In genomic region chr11:12543596-12544415, GRCh38 we compare ENCODE assay signal across 16 cellular contexts.
DNase-seq lines count a peak whose midpoint lies in the region; ATAC-seq, FAIRE-seq and TF ChIP-seq lines count a peak whose summit lies in the region.
"Had no signal": no experiment of that assay in that cellular context is flagged by ENCODE, and none has a peak within 500 bp of the region (broad histone marks: within the 10 kb centered on the region; RNA-seq: fewer than 3 reads in every experiment).

No MANE protein-coding gene starts in this region.

- H2BK15ac ChIP-seq in mesenchymal stem cell (ENCODE audit: low read depth, poor library complexity, severe bottlenecking), result no peak overlapping the region

- H3K9me3 Mint-ChIP-seq in astrocyte (ENCODE audit: unreplicated experiment), result no peaks in the 10 kb centered on the region
- H3K9me3 Mint-ChIP-seq in activated CD8-positive, alpha-beta T cell treated with anti-CD3 and anti-CD28 coated beads for 36 hours, result no peaks in the 10 kb centered on the region
- H3K9me3 Mint-ChIP-seq: activated CD4-positive, alpha-beta memory T cell treated with anti-CD3 and anti-CD28 coated beads for 36 hours; activated naive CD4-positive, alpha-beta T cell treated with anti-CD3 and anti-CD28 coated beads, Interleukin-2, amount 50 U/mL, for 72 hours; activated T-cell treated with anti-CD3 and anti-CD28 coated beads, Interleukin-2, amount 50 U/mL, for 4 hours had no signal

- H3K27me3 Mint-ChIP-seq in astrocyte (ENCODE audit: low read depth, unreplicated experiment), result peaks cover 6% of the 10 kb centered on the region
- H3K27me3 Mint-ChIP-seq in activated CD8-positive, alpha-beta T cell treated with anti-CD3 and anti-CD28 coated beads for 36 hours, result peaks cover 6% of the 10 kb centered on the region
- H3K27me3 Mint-ChIP-seq: activated CD4-positive, alpha-beta memory T cell treated with anti-CD3 and anti-CD28 coated beads for 36 hours; B cell had no signal

- POLR2A ChIA-PET in activated CD8-positive, alpha-beta T cell treated with anti-CD3 and anti-CD28 coated beads for 36 hours (lab: Charles Lee), result no interaction called here

- peak overlapping the region in 1 of 2 experiments; percentile 41 for H3K18ac ChIP-seq in mesenchymal stem cell (ENCODE audit: low read depth in 1 of 2, low read length in 2 of 2)

- H3K27ac ChIP-seq in astrocyte (ENCODE audit: low read depth, low read length) (no peak overlapping the region), mesenchymal stem cell (ENCODE audit: low read length, poor library complexity, severe bottlenecking) (no peak overlapping the region)

- H3K23ac ChIP-seq in mesenchymal stem cell (ENCODE audit: low read length in 2 of 2), result no peak overlapping the region

- no peak for FAIRE-seq in astrocyte (lab: Jason Lieb, UNC)
- FAIRE-seq: GM12891, islet of Langerhans had no signal

- H3K36me3 ChIP-seq in astrocyte (ENCODE audit: insufficient read depth, low read length) (no peaks in the 10 kb centered on the region), mesenchymal stem cell (ENCODE audit: control insufficient read depth in 1 of 2, insufficient read depth in 2 of 2, low read depth in 1 of 2, low read length in 2 of 2) (no peaks in the 10 kb centered on the region)

- H2AK5ac ChIP-seq in mesenchymal stem cell (ENCODE audit: low read length, severe bottlenecking), result peak overlapping the region; percentile 58

- peak overlapping the region; percentile 35 for H2BK120ac ChIP-seq in mesenchymal stem cell (ENCODE audit: low read depth, low read length)

- DNase-seq in EH (ENCODE audit: low read depth) (peak; percentile 27), HT-29 (ENCODE audit: low spot score) (peak; percentile 25), astrocyte (ENCODE audit: low read depth) (no peak), mesenchymal stem cell (no peak), superior temporal gyrus (ENCODE audit: extremely low spot score) (no peak), NCI-H146 treated with DMSO at 0.1 percent for 48 hours (lab: John Stamatoyannopoulos, UW; ENCODE audit: unreplicated experiment) (no peak)
- no peak for DNase-seq in activated CD8-positive, alpha-beta T cell treated with anti-CD3 and anti-CD28 coated beads for 36 hours
- no peak for DNase-seq in stimulated activated naive CD8-positive, alpha-beta T cell treated with anti-CD3 and anti-CD28 coated beads, Interleukin-15, Interleukin-2, amounts not matched to agents 100 U/mL and 50 U/mL, for 24 hours
- DNase-seq: activated CD4-positive, alpha-beta memory T cell treated with anti-CD3 and anti-CD28 coated beads for 36 hours; activated T-cell treated with anti-CD3 and anti-CD28 coated beads, Interleukin-2, amount 50 U/mL, for 4 hours; GF-D8; nucleus accumbens had no signal

- no peak for ATAC-seq in activated CD8-positive, alpha-beta T cell treated with anti-CD3 and anti-CD28 coated beads for 36 hours
- no peak for ATAC-seq in stimulated activated naive CD8-positive, alpha-beta T cell treated with anti-CD3 and anti-CD28 coated beads, Interleukin-15, Interleukin-2, amounts not matched to agents 100 U/mL and 50 U/mL, for 24 hours
- ATAC-seq: activated naive CD4-positive, alpha-beta T cell treated with anti-CD3 and anti-CD28 coated beads, Interleukin-2, amount 50 U/mL, for 72 hours; activated T-cell treated with anti-CD3 and anti-CD28 coated beads, Interleukin-2, amount 50 U/mL, for 4 hours had no signal

- no peaks in the 10 kb centered on the region for H3K9me3 ChIP-seq in astrocyte (ENCODE audit: insufficient read depth, low read depth, low read length)
- H3K9me3 ChIP-seq in mesenchymal stem cell (ENCODE audit: control insufficient read depth, low read length), result no peaks in the 10 kb centered on the region

- no peak overlapping the region for H2BK5ac ChIP-seq in mesenchymal stem cell (ENCODE audit: low read depth, low read length, poor library complexity, severe bottlenecking)

- H3K79me2 ChIP-seq in astrocyte (ENCODE audit: insufficient read depth, low read length), result no peaks in the 10 kb centered on the region

- no peak overlapping the region for H3K9ac ChIP-seq in astrocyte (ENCODE audit: low read length)
- H3K9ac ChIP-seq in mesenchymal stem cell (ENCODE audit: low read length), result no peak overlapping the region

- H3K4me2 ChIP-seq in astrocyte (ENCODE audit: low read length), result no peak overlapping the region
- H3K4me2 ChIP-seq in mesenchymal stem cell (ENCODE audit: low read length, poor library complexity, severe bottlenecking), result no peak overlapping the region

- peak overlapping the region in 1 of 2 experiments; percentile 13 for H3K4ac ChIP-seq in mesenchymal stem cell (ENCODE audit: low read depth in 1 of 2, low read length in 2 of 2)

- H3K27ac Mint-ChIP-seq in astrocyte (ENCODE audit: unreplicated experiment), result no peak overlapping the region
- H3K27ac Mint-ChIP-seq in activated CD8-positive, alpha-beta T cell treated with anti-CD3 and anti-CD28 coated beads for 36 hours, result no peak overlapping the region
- H3K27ac Mint-ChIP-seq: activated CD4-positive, alpha-beta memory T cell treated with anti-CD3 and anti-CD28 coated beads for 36 hours; B cell had no signal

- peaks cover 47% of the 10 kb centered on the region for H3K4me1 Mint-ChIP-seq in astrocyte (ENCODE audit: low read depth, unreplicated experiment)
- H3K4me1 Mint-ChIP-seq in activated CD8-positive, alpha-beta T cell treated with anti-CD3 and anti-CD28 coated beads for 36 hours (ENCODE audit: low read depth), result no peaks in the 10 kb centered on the region
- H3K4me1 Mint-ChIP-seq: B cell had no signal

- H3K4me1 ChIP-seq in astrocyte (ENCODE audit: insufficient read depth, low read length) (peaks cover 38% of the 10 kb centered on the region), mesenchymal stem cell (ENCODE audit: control insufficient read depth, insufficient read depth, low read depth, low read length) (peaks cover 24% of the 10 kb centered on the region)

- H3K4me3 ChIP-seq in astrocyte (ENCODE audit: insufficient read depth, low read depth, low read length) (no peak overlapping the region), mesenchymal stem cell (ENCODE audit: insufficient read depth in 1 of 2, low read depth in 1 of 2, low read length in 2 of 2) (no peak overlapping the region)

- intact Hi-C loops in activated CD8-positive, alpha-beta T cell treated with anti-CD3 and anti-CD28 coated beads for 36 hours (cut with micrococcal nuclease), result no loop called here

- H3K27me3 ChIP-seq in astrocyte (ENCODE audit: insufficient read depth, low read length) (no peaks in the 10 kb centered on the region), mesenchymal stem cell (ENCODE audit: control insufficient read depth in 1 of 2, insufficient read depth in 1 of 2, low read length in 2 of 2) (no peaks in the 10 kb centered on the region)

- H2BK12ac ChIP-seq in mesenchymal stem cell (ENCODE audit: low read length in 2 of 2), result peak overlapping the region; percentile 55 to 62

- H3K4me3 Mint-ChIP-seq in astrocyte (ENCODE audit: unreplicated experiment), result peak overlapping the region; percentile 24
- H3K4me3 Mint-ChIP-seq in activated CD8-positive, alpha-beta T cell treated with anti-CD3 and anti-CD28 coated beads for 36 hours, result no peak overlapping the region
- H3K4me3 Mint-ChIP-seq: activated CD4-positive, alpha-beta memory T cell treated with anti-CD3 and anti-CD28 coated beads for 36 hours; activated T-cell treated with anti-CD3 and anti-CD28 coated beads, Interleukin-2, amount 50 U/mL, for 4 hours; B cell had no signal

- no peak overlapping the region for H3K14ac ChIP-seq in mesenchymal stem cell (ENCODE audit: low read length in 2 of 2)

- peaks cover 10% of the 10 kb centered on the region for H3K36me3 Mint-ChIP-seq in astrocyte (ENCODE audit: low read depth, unreplicated experiment)
- H3K36me3 Mint-ChIP-seq in activated CD8-positive, alpha-beta T cell treated with anti-CD3 and anti-CD28 coated beads for 36 hours (ENCODE audit: low read depth), result no peaks in the 10 kb centered on the region
- H3K36me3 Mint-ChIP-seq: activated CD4-positive, alpha-beta memory T cell treated with anti-CD3 and anti-CD28 coated beads for 36 hours; activated naive CD4-positive, alpha-beta T cell treated with anti-CD3 and anti-CD28 coated beads, Interleukin-2, amount 50 U/mL, for 72 hours had no signal

- 66% methylated on average over 5 of the region's 9 CpGs for WGBS in mesenchymal stem cell

- CTCF ChIA-PET in activated CD8-positive, alpha-beta T cell treated with anti-CD3 and anti-CD28 coated beads for 36 hours (lab: Charles Lee), result no interaction called here

- H4K8ac ChIP-seq in mesenchymal stem cell (ENCODE audit: low read length), result no peak overlapping the region

- H3K79me1 ChIP-seq in mesenchymal stem cell (replicated peaks; ENCODE audit: low read length, poor library complexity, severe bottlenecking), result no peaks in the 10 kb centered on the region

- H2AFZ ChIP-seq in astrocyte (ENCODE audit: low read depth, low read length) (no peak overlapping the region), mesenchymal stem cell (ENCODE audit: low read depth, low read length) (peak overlapping the region; percentile 3)

- TF ChIP-seq CTCF in astrocyte (IDR thresholded peaks at IDR 0.05; ENCODE audit: insufficient read depth, low read depth, low read length), result no peak
- TF ChIP-seq CTCF in activated CD8-positive, alpha-beta T cell treated with anti-CD3 and anti-CD28 coated beads for 36 hours (IDR thresholded peaks at IDR 0.05), result no peak

- no peaks in the 10 kb centered on the region for H4K20me1 ChIP-seq in astrocyte (ENCODE audit: insufficient read depth, low read length)

- H4K91ac ChIP-seq in mesenchymal stem cell (ENCODE audit: low read length), result no peak overlapping the region

Comparison
In these comparisons a context has a peak if more than half of its experiments do, and no peak if none do; other contexts are left out.
1. DNase-seq: peak in EH (single experiment) and HT-29 (single experiment); none in astrocyte (single experiment), mesenchymal stem cell (single experiment), activated CD8-positive, alpha-beta T cell treated with anti-CD3 and anti-CD28 coated beads for 36 hours (single experiment), superior temporal gyrus (single experiment), NCI-H146 treated with DMSO at 0.1 percent for 48 hours (single experiment) and stimulated activated naive CD8-positive, alpha-beta T cell treated with anti-CD3 and anti-CD28 coated beads, Interleukin-15, Interleukin-2, amounts not matched to agents 100 U/mL and 50 U/mL, for 24 hours (single experiment).